ENCODE assay signal across 33 cellular contexts in genomic region chr2:85667561-85668008, GRCh38. TPM values are rescaled to one million over a fixed set of nuclear protein-coding genes. Genes with fewer than 3 reads are reported as not detected.
"Had no signal": no experiment of that assay in that cellular context is flagged by ENCODE, and none has a peak within 500 bp of the region (broad histone marks: within the 10 kb centered on the region; RNA-seq: fewer than 3 reads in every experiment).

No MANE protein-coding gene starts in this region.

- H3K36me3 ChIP-seq: brain microvascular endothelial cell, SJCRH30, WERI-Rb-1 had no signal

- DNase-seq: activated CD4-positive, alpha-beta T cell treated with anti-CD3 and anti-CD28 coated beads for 1 hour; activated CD4-positive, alpha-beta T cell treated with anti-CD3 and anti-CD28 coated beads for 48 hours; activated CD4-positive, alpha-beta T cell treated with anti-CD3 and anti-CD28 coated beads, Interleukin-2, amount 50 U/mL, for 4 hours; activated CD4-positive, CD25-positive, alpha-beta regulatory T cell; activated CD8-positive, alpha-beta T cell treated with anti-CD3 and anti-CD28 coated beads for 36 hours; activated effector memory CD4-positive, alpha-beta T cell treated with anti-CD3 and anti-CD28 coated beads, Interleukin-2, amount 50 U/mL, for 16 hours; activated naive CD4-positive, alpha-beta T cell; activated naive CD4-positive, alpha-beta T cell treated with anti-CD3 and anti-CD28 coated beads, Interleukin-2, amount 50 U/mL, for 16 hours; activated naive CD8-positive, alpha-beta T cell treated with anti-CD3 and anti-CD28 coated beads for 36 hours; activated T-cell treated with anti-CD3 and anti-CD28 coated beads, Interleukin-2, amount 50 U/mL, for 1 hour; activated T-cell treated with anti-CD3 and anti-CD28 coated beads, Interleukin-2, amount 50 U/mL, for 72 hours; amniotic stem cell; brain microvascular endothelial cell; MM.1S; MV-4-11; NCI-H1436 treated with DMSO at 0.1 percent for 48 hours; NCI-H1694 treated with DMSO at 0.1 percent for 48 hours; NCI-H2081; NCI-H2171 treated with DMSO at 0.1 percent for 48 hours; NCI-H226; NCI-H446 treated with DMSO at 0.1 percent for 48 hours; NCI-H524; SJCRH30; T1000; WERI-Rb-1 had no signal

- H3K9ac ChIP-seq: KMS-11 had no signal

- H3K4me2 ChIP-seq: KMS-11 had no signal

- H3K27me3 ChIP-seq: brain microvascular endothelial cell, SJCRH30 had no signal

- H3K9me3 ChIP-seq: SJCRH30 had no signal

- H3K27ac ChIP-seq: brain microvascular endothelial cell, KMS-11, SJCRH30, SK-N-MC, WERI-Rb-1 had no signal

- H3K4me1 ChIP-seq: SJCRH30 had no signal

- H3K4me3 ChIP-seq: SJCRH30, SK-N-MC had no signal

RNA-seq across cellular contexts. Expression of gene SFTPB, which starts 0.4 kb away (rescaled TPM):
- total RNA-seq: activated CD8-positive, alpha-beta memory T cell treated with anti-CD3 and anti-CD28 coated beads for 36 hours; activated CD8-positive, alpha-beta T cell treated with anti-CD3 and anti-CD28 coated beads for 36 hours; activated naive CD8-positive, alpha-beta T cell treated with anti-CD3 and anti-CD28 coated beads for 36 hours; activated T-cell treated with anti-CD3 and anti-CD28 coated beads, Interleukin-2, amount 50 U/mL, for 72 hours; activated T-helper 17 cell treated with anti-CD3 and anti-CD28 coated beads, Interleukin-2, amount 50 U/mL, for 72 hours; LHCN-M2; OCI-LY7; SJCRH30; T-helper 1 cell treated with Interleukin-12 subunit alpha and Interleukin-12 subunit beta and Interleukin-4 antibody, amounts not matched to agents 30 ng/mL and 1 ng/mL, for 36 hours; T-helper 2 cell treated with Interferon-gamma antibody and Interleukin-4, amounts not matched to agents 100 ng/mL and 5 ng/mL, for 36 hours had no signal

RNA-seq across cellular contexts. Expression of gene GNLY, which starts 26.6 kb away (rescaled TPM):
- total RNA-seq: LHCN-M2, OCI-LY7, SJCRH30 had no signal
